14 cellular contexts compared by ENCODE assay signal in genomic region chr20:20546402-20546801, GRCh38.
DNase-seq lines count a peak whose midpoint lies in the region; ATAC-seq and TF ChIP-seq lines count a peak whose summit lies in the region.
"Had no signal": no experiment of that assay in that cellular context is flagged by ENCODE, and none has a peak within 500 bp of the region (broad histone marks: within the 10 kb centered on the region; RNA-seq: fewer than 3 reads in every experiment).

No MANE protein-coding gene starts in this region.

- DNase-seq in NCI-H1436 (lab: John Stamatoyannopoulos, UW): peak; percentile 37
- no peak for DNase-seq in NCI-H1436 treated with DMSO at 0.1 percent for 48 hours (lab: John Stamatoyannopoulos, UW)
- DNase-seq in GM06990 (ENCODE audit: extremely low read depth, insufficient read length): peak; percentile 18
- DNase-seq in NCI-H510A treated with DMSO at 0.1 percent for 48 hours (lab: John Stamatoyannopoulos, UW): peak; percentile 73
- peak; percentile 9 to 17 for DNase-seq in foreskin keratinocyte
- no peak for DNase-seq in NOMO-1 treated with dmso at 0.1 percent for 144 hours (lab: John Stamatoyannopoulos, UW; ENCODE audit: unreplicated experiment)
- no peak for DNase-seq in AG20443 (ENCODE audit: low spot score)
- no peak for DNase-seq in upper lobe of right lung
- DNase-seq: activated CD8-positive, alpha-beta memory T cell treated with anti-CD3 and anti-CD28 coated beads, Interleukin-2, amount 50 U/mL, for 48 hours; DMS79; natural killer cell; NCI-H1930; uterus had no signal

- H3K36me3 ChIP-seq in GM06990 (ENCODE audit: control insufficient read depth, insufficient read depth, low read length): peaks cover 2% of the 10 kb centered on the region; the same call in 1 of the 2 replicates
- H3K36me3 ChIP-seq in upper lobe of right lung: peaks cover 32% of the 10 kb centered on the region
- H3K36me3 ChIP-seq: uterus had no signal

- intact Hi-C loops in upper lobe of right lung (cut with DNase I): no loop called here

- H3K4me3 ChIP-seq in GM06990 (replicated peaks; ENCODE audit: low read depth, low read length) (no peak overlapping the region), upper lobe of right lung (no peak overlapping the region)
- H3K4me3 ChIP-seq: A549, uterus had no signal

- ATAC-seq in foreskin keratinocyte (peak; percentile 3), upper lobe of right lung (no peak)
- ATAC-seq: A549 had no signal

- no peak for TF ChIP-seq CTCF in GM06990 (IDR thresholded peaks at IDR 0.05; ENCODE audit: insufficient read depth, low read length, poor library complexity, severe bottlenecking)
- no peak for TF ChIP-seq CTCF in foreskin keratinocyte (conservative IDR thresholded peaks at IDR 0.05)
- TF ChIP-seq CTCF in upper lobe of right lung (IDR thresholded peaks at IDR 0.05): no peak

- H3K4me1 ChIP-seq in foreskin keratinocyte: peaks cover 35% of the 10 kb centered on the region
- no peaks in the 10 kb centered on the region for H3K4me1 ChIP-seq in upper lobe of right lung
- H3K4me1 ChIP-seq: uterus had no signal

- H3K27ac ChIP-seq in foreskin keratinocyte: no peak overlapping the region
- no peak overlapping the region for H3K27ac ChIP-seq in upper lobe of right lung
- H3K27ac ChIP-seq: A549, uterus had no signal

- H3K27me3 ChIP-seq in GM06990 (replicated peaks; ENCODE audit: control insufficient read depth, insufficient read depth, low read length) (no peaks in the 10 kb centered on the region), foreskin keratinocyte (no peaks in the 10 kb centered on the region), upper lobe of right lung (no peaks in the 10 kb centered on the region)
- H3K27me3 ChIP-seq: uterus had no signal

- H3K9me3 ChIP-seq in upper lobe of right lung: no peaks in the 10 kb centered on the region
- H3K9me3 ChIP-seq: A549, uterus had no signal

Comparison
In these comparisons a context has a peak if more than half of its experiments do, and no peak if none do; other contexts are left out.
1. DNase-seq: peak in NCI-H1436 (single experiment), GM06990 (single experiment), NCI-H510A treated with DMSO at 0.1 percent for 48 hours (single experiment) and foreskin keratinocyte (2 of 2); none in NCI-H1436 treated with DMSO at 0.1 percent for 48 hours (single experiment), NOMO-1 treated with dmso at 0.1 percent for 144 hours (single experiment), AG20443 (single experiment) and upper lobe of right lung (single experiment).